ENCODE assay signal across 26 cellular contexts in genomic region chr5:137105351-137105750, GRCh38.
"Had no signal": no experiment of that assay in that cellular context is flagged by ENCODE, and none has a peak within 500 bp of the region (broad histone marks: within the 10 kb centered on the region; RNA-seq: fewer than 3 reads in every experiment).

No MANE protein-coding gene starts in this region.

- H3K36me3 ChIP-seq: colonic mucosa, esophagus muscularis mucosa, esophagus squamous epithelium, gastrocnemius medialis, gastroesophageal sphincter, heart left ventricle, heart right ventricle had no signal

- ATAC-seq: effector memory CD8-positive, alpha-beta T cell; esophagus mucosa; foreskin keratinocyte; gastrocnemius medialis; gastroesophageal sphincter had no signal

- H3K27me3 Mint-ChIP-seq: dendritic cell treated with granulocyte-macrophage colony-stimulating factor and Interleukin-4, amounts not matched to agents 40 ng/mL and 50 ng/mL, for 4 days had no signal

- H3K9me3 Mint-ChIP-seq: dendritic cell treated with granulocyte-macrophage colony-stimulating factor and Interleukin-4, amounts not matched to agents 40 ng/mL and 50 ng/mL, for 4 days had no signal

- H3K4me3 Mint-ChIP-seq: dendritic cell treated with granulocyte-macrophage colony-stimulating factor and Interleukin-4, amounts not matched to agents 40 ng/mL and 50 ng/mL, for 4 days; effector memory CD8-positive, alpha-beta T cell; endodermal cell had no signal

- H3K4me1 ChIP-seq: colonic mucosa, esophagus squamous epithelium, foreskin keratinocyte, gastrocnemius medialis had no signal

- H3K4me3 ChIP-seq: colonic mucosa, coronary artery, dorsolateral prefrontal cortex, esophagus muscularis mucosa, esophagus squamous epithelium, gastrocnemius medialis, gastroesophageal sphincter, heart left ventricle, heart right ventricle, hepatocyte had no signal

- H3K27ac ChIP-seq: colonic mucosa, coronary artery, epithelial cell of prostate, esophagus muscularis mucosa, esophagus squamous epithelium, foreskin keratinocyte, gastrocnemius medialis, gastroesophageal sphincter, heart left ventricle, heart right ventricle, hepatocyte had no signal

- DNase-seq: colonic mucosa; cortex of kidney; dermis blood vessel endothelial cell; dorsolateral prefrontal cortex; effector CD4-positive, alpha-beta T cell; effector CD8-positive, alpha-beta T cell; effector memory CD4-positive, alpha-beta T cell; effector memory CD8-positive, alpha-beta T cell; endodermal cell; erythroblast; esophagus squamous epithelium; foreskin fibroblast; foreskin keratinocyte; foreskin melanocyte; gastrocnemius medialis; head of caudate nucleus; heart left ventricle; heart right ventricle; hippocampal formation had no signal

- H3K9me3 ChIP-seq: colonic mucosa, esophagus muscularis mucosa, esophagus squamous epithelium, gastrocnemius medialis, gastroesophageal sphincter, heart left ventricle, heart right ventricle had no signal

- H3K27ac Mint-ChIP-seq: dendritic cell treated with granulocyte-macrophage colony-stimulating factor and Interleukin-4, amounts not matched to agents 40 ng/mL and 50 ng/mL, for 4 days; effector memory CD8-positive, alpha-beta T cell had no signal

- H3K27me3 ChIP-seq: colonic mucosa, dorsolateral prefrontal cortex, esophagus muscularis mucosa, gastrocnemius medialis, gastroesophageal sphincter, heart left ventricle, heart right ventricle, hepatocyte had no signal
